ENCODE assay signal across 11 cellular contexts in genomic region chr6:43953794-43954310, GRCh38.
A peak's percentile ranks its signal among the peaks of the same experiment; 100 is the strongest.
DNase-seq lines count a peak whose midpoint lies in the region; ATAC-seq and TF ChIP-seq lines count a peak whose summit lies in the region.
"Had no signal": no experiment of that assay in that cellular context is flagged by ENCODE, and none has a peak within 500 bp of the region (broad histone marks: within the 10 kb centered on the region; RNA-seq: fewer than 3 reads in every experiment).

No MANE protein-coding gene starts in this region.

- H3K27ac Mint-ChIP-seq in H9, result peak overlapping the region in 1 of 3 experiments; percentile 88; a peak in 1 of 7 replicates
- H3K27ac Mint-ChIP-seq in activated T-helper 1 cell treated with anti-CD3 and anti-CD28 coated beads, Interleukin-12 subunit alpha, Interleukin-12 subunit beta, Interleukin-2, Interleukin-4 antibody, amounts not matched to agents 30 ng/mL and 10 ng/mL and 1 ng/mL, durations not matched to agents 14 hours and 24 hours and 36 hours, result no peak overlapping the region
- H3K27ac Mint-ChIP-seq: dendritic cell treated with granulocyte-macrophage colony-stimulating factor and Interleukin-4, amounts not matched to agents 40 ng/mL and 50 ng/mL, for 4 days had no signal

- H3K27me3 ChIP-seq in H9 (ENCODE audit: insufficient read depth, low read length) (no peaks in the 10 kb centered on the region), right cardiac atrium (ENCODE audit: control insufficient read depth, insufficient read depth) (no peaks in the 10 kb centered on the region)

- H3K4me1 ChIP-seq in H9 (ENCODE audit: insufficient read depth, low read length) (no peaks in the 10 kb centered on the region), right cardiac atrium (ENCODE audit: control insufficient read depth, insufficient read depth, low read length) (peaks cover 2% of the 10 kb centered on the region)

- H3K14ac ChIP-seq in H9 (ENCODE audit: insufficient read depth, low read length), result no peak overlapping the region

- H3K27me3 Mint-ChIP-seq in H9 (ENCODE audit: low read depth), result peaks cover 3% of the 10 kb centered on the region; the same call in 1 of the 2 replicates
- peaks cover 8% of the 10 kb centered on the region for H3K27me3 Mint-ChIP-seq in activated T-helper 1 cell treated with anti-CD3 and anti-CD28 coated beads, Interleukin-12 subunit alpha, Interleukin-12 subunit beta, Interleukin-2, Interleukin-4 antibody, amounts not matched to agents 30 ng/mL and 10 ng/mL and 1 ng/mL, durations not matched to agents 14 hours and 24 hours and 36 hours (ENCODE audit: insufficient read depth)

- no peak overlapping the region for H4K91ac ChIP-seq in H9 (ENCODE audit: insufficient read length, low read depth, low read length)

- H4K8ac ChIP-seq in H9 (replicated peaks; ENCODE audit: insufficient read length, low read depth, low read length), result no peak overlapping the region

- H4K5ac ChIP-seq in H9 (ENCODE audit: insufficient read length, low read depth, low read length), result no peak overlapping the region

- no peaks in the 10 kb centered on the region for H3K23me2 ChIP-seq in H9 (ENCODE audit: insufficient read length, low read depth, low read length, poor library complexity, severe bottlenecking)

- no peak overlapping the region for H2AK5ac ChIP-seq in H9 (ENCODE audit: insufficient read length, low read length)

- H3K18ac ChIP-seq in H9 (ENCODE audit: insufficient read length, low read depth, low read length), result no peak overlapping the region

- no peak overlapping the region for H3K4me3 ChIP-seq in right cardiac atrium (ENCODE audit: low read length)

- H3K4me2 ChIP-seq in H9 (ENCODE audit: insufficient read depth, insufficient read length, low read length), result no peak overlapping the region

- ATAC-seq in right cardiac atrium (peak; percentile 68), sciatic nerve (peak; percentile 10), GM21447 (IDR thresholded peaks at IDR 0.05; ENCODE audit: unreplicated experiment) (no peak)

- H3K4me1 Mint-ChIP-seq in H9, result peaks cover 5 to 19% of the 10 kb centered on the region in 2 experiments
- no peaks in the 10 kb centered on the region for H3K4me1 Mint-ChIP-seq in activated T-helper 1 cell treated with anti-CD3 and anti-CD28 coated beads, Interleukin-12 subunit alpha, Interleukin-12 subunit beta, Interleukin-2, Interleukin-4 antibody, amounts not matched to agents 30 ng/mL and 10 ng/mL and 1 ng/mL, durations not matched to agents 14 hours and 24 hours and 36 hours (ENCODE audit: low read depth)

- H3K9me3 ChIP-seq in H9 (ENCODE audit: control insufficient read depth, low read depth, low read length) (no peaks in the 10 kb centered on the region), right cardiac atrium (ENCODE audit: control insufficient read depth, low read length) (no peaks in the 10 kb centered on the region)

- no peak overlapping the region for H2BK15ac ChIP-seq in H9 (ENCODE audit: low read depth, low read length)

- H2BK5ac ChIP-seq in H9 (ENCODE audit: insufficient read length, low read length), result no peak overlapping the region

- no peak overlapping the region for H3K23ac ChIP-seq in H9 (ENCODE audit: insufficient read length, low read depth, low read length)

- H3K9me3 Mint-ChIP-seq in H9, result peaks cover 2 to 6% of the 10 kb centered on the region in 2 experiments; a peak in 4 of 5 replicates
- no peaks in the 10 kb centered on the region for H3K9me3 Mint-ChIP-seq in activated T-helper 1 cell treated with anti-CD3 and anti-CD28 coated beads, Interleukin-12 subunit alpha, Interleukin-12 subunit beta, Interleukin-2, Interleukin-4 antibody, amounts not matched to agents 30 ng/mL and 10 ng/mL and 1 ng/mL, durations not matched to agents 14 hours and 24 hours and 36 hours

- H3K4ac ChIP-seq in H9 (ENCODE audit: low read depth, low read length), result no peak overlapping the region

- no peaks in the 10 kb centered on the region for H3K79me2 ChIP-seq in H9 (ENCODE audit: insufficient read depth, low read length)

- H3T11ph ChIP-seq in H9 (ENCODE audit: low read length), result no peak overlapping the region

- intact Hi-C loops in right cardiac atrium (cut with DNase I) (loop anchor here in 3 of 4 donors (2.0 to 5.0 kb wide), 3 partner anchors 39 to 182 kb away; partner anchors contain the start of gene VEGFA (in 3 of the 3)), sciatic nerve (cut with DNase I) (no loop called here)
- intact Hi-C loops in activated T-helper 1 cell treated with anti-CD3 and anti-CD28 coated beads, Interleukin-12 subunit alpha, Interleukin-12 subunit beta, Interleukin-2, Interleukin-4 antibody, amounts not matched to agents 30 ng/mL and 10 ng/mL and 1 ng/mL, durations not matched to agents 14 hours and 24 hours and 36 hours (cut with micrococcal nuclease), result no loop called here

- H3K36me3 Mint-ChIP-seq in H9 (ENCODE audit: insufficient read depth in 1 of 3, low read depth in 3 of 3), result peaks cover 0 to 7% (median 0%) of the 10 kb centered on the region in 3 experiments; a peak in 3 of 7 replicates
- H3K36me3 Mint-ChIP-seq in activated T-helper 1 cell treated with anti-CD3 and anti-CD28 coated beads, Interleukin-12 subunit alpha, Interleukin-12 subunit beta, Interleukin-2, Interleukin-4 antibody, amounts not matched to agents 30 ng/mL and 10 ng/mL and 1 ng/mL, durations not matched to agents 14 hours and 24 hours and 36 hours (ENCODE audit: low read depth), result no peaks in the 10 kb centered on the region

- no peak overlapping the region for H3K4me3 Mint-ChIP-seq in H9
- H3K4me3 Mint-ChIP-seq in activated T-helper 1 cell treated with anti-CD3 and anti-CD28 coated beads, Interleukin-12 subunit alpha, Interleukin-12 subunit beta, Interleukin-2, Interleukin-4 antibody, amounts not matched to agents 30 ng/mL and 10 ng/mL and 1 ng/mL, durations not matched to agents 14 hours and 24 hours and 36 hours, result no peak overlapping the region
- H3K4me3 Mint-ChIP-seq: dendritic cell treated with granulocyte-macrophage colony-stimulating factor and Interleukin-4, amounts not matched to agents 40 ng/mL and 50 ng/mL, for 4 days had no signal

- H2BK20ac ChIP-seq in H9 (ENCODE audit: low read depth, low read length, poor library complexity, severe bottlenecking), result no peak overlapping the region

- H2AFZ ChIP-seq in H9 (ENCODE audit: low read length), result no peak overlapping the region

- H3K79me1 ChIP-seq in H9 (ENCODE audit: insufficient read depth, low read depth, low read length, poor library complexity, severe bottlenecking), result no peaks in the 10 kb centered on the region

- no peak overlapping the region for H3K56ac ChIP-seq in H9 (ENCODE audit: insufficient read length, low read depth, low read length)

- no peaks in the 10 kb centered on the region for H4K20me1 ChIP-seq in H9 (ENCODE audit: control insufficient read depth, insufficient read depth, insufficient read length)

- H2BK120ac ChIP-seq in H9 (ENCODE audit: low read depth, low read length, poor library complexity, severe bottlenecking), result no peak overlapping the region

- peak; percentile 80 for DNase-seq in H9
- peak; percentile 37 for DNase-seq in astrocyte of the hippocampus (ENCODE audit: low read depth, low spot score)
- peak; percentile 61 to 87 (median 86) for DNase-seq in right cardiac atrium
- no peak for DNase-seq in sciatic nerve (ENCODE audit: low spot score)
- no peak for DNase-seq in activated T-helper 1 cell treated with anti-CD3 and anti-CD28 coated beads, Interleukin-12 subunit alpha, Interleukin-12 subunit beta, Interleukin-2, Interleukin-4 antibody, amounts not matched to agents 30 ng/mL and 10 ng/mL and 1 ng/mL, durations not matched to agents 14 hours and 24 hours and 36 hours (ENCODE audit: low spot score)
- no peak for DNase-seq in germinal center (ENCODE audit: low spot score)
- no peak for DNase-seq in anterior cingulate cortex (lab: John Stamatoyannopoulos, UW)
- DNase-seq: NCI-H146, SHP77 treated with DMSO at 0.1 percent for 48 hours had no signal

- no peak overlapping the region for H3K9ac ChIP-seq in H9 (ENCODE audit: extremely low read depth, insufficient read length, low read length)

- peak; percentile 66 for TF ChIP-seq CTCF in H9 (conservative IDR thresholded peaks at IDR 0.05)

- WGBS in H9 (ENCODE audit: extremely low coverage, insufficient read length, low lambda C conversion rate), result no CpG with 5 or more reads among the region's 8 CpGs
- WGBS in right cardiac atrium, result 34% methylated on average over 8 of the region's 8 CpGs

- H2BK12ac ChIP-seq in H9 (ENCODE audit: insufficient read length, low read depth, low read length), result no peak overlapping the region

- no peak overlapping the region for H3K27ac ChIP-seq in H9 (ENCODE audit: insufficient read length, low read depth, low read length)
- H3K27ac ChIP-seq in right cardiac atrium (ENCODE audit: low read length), result peak overlapping the region; percentile 89

Comparison
In these comparisons a context has a peak if more than half of its experiments do, and no peak if none do; other contexts are left out.
1. DNase-seq: peak in H9 (single experiment), astrocyte of the hippocampus (single experiment) and right cardiac atrium (3 of 3); none in sciatic nerve (single experiment), activated T-helper 1 cell treated with anti-CD3 and anti-CD28 coated beads, Interleukin-12 subunit alpha, Interleukin-12 subunit beta, Interleukin-2, Interleukin-4 antibody, amounts not matched to agents 30 ng/mL and 10 ng/mL and 1 ng/mL, durations not matched to agents 14 hours and 24 hours and 36 hours (single experiment), germinal center (single experiment) and anterior cingulate cortex (0 of 58).
2. intact Hi-C loops: an anchor here in right cardiac atrium (2.0 to 5.0 kb wide); none called in sciatic nerve and activated T-helper 1 cell treated with anti-CD3 and anti-CD28 coated beads, Interleukin-12 subunit alpha, Interleukin-12 subunit beta, Interleukin-2, Interleukin-4 antibody, amounts not matched to agents 30 ng/mL and 10 ng/mL and 1 ng/mL, durations not matched to agents 14 hours and 24 hours and 36 hours.